In the genomic region with DNA sequence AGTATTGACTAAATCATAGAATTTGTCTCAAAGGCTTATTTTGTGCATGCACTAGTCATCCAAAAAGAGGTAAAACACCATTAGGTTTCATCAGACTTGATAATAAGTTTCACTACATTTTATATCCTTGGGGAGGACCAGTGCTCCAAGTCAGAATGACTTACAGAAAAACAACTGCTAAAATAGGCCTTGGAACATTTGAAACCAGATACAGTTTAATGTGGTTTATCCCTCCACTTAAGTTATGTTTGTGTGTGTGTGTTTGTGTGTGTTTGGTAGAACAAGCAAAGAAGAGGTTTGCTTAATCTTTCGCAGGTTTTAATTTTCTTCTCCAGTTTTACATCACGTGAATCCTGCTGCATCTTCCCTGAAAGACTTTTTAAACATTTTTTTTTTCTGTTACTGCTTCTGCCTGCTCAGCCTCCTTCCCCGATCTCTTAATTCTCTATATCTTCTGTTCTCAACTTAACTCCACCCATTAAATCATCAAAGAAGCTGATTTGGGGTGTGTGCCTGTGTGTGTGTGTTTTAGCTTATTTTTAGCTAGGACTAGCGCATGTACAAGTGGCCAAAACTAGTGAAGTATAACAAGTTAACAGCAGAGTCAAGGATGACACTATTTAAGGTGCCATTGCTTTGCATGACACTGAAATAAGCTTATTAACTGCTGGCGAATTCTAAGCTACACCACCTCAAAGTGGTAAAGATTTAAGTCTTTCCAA, we compare ENCODE assay signal across 2 cellular contexts.
TF ChIP-seq lines count a peak whose summit lies in the region.

No MANE protein-coding gene starts in this region.

TF ChIP-seq in SK-N-SH, 30 proteins besides CTCF, POLR2A, EP300 and RAD21 (continued from another document):
- no peak for TF ChIP-seq MXI1 (IDR thresholded peaks at IDR 0.05; ENCODE audit: low read depth, low read length)
TF ChIP-seq in SK-N-SH: peak in this region for 0.

TF ChIP-seq in SK-N-SH treated with all-trans-retinoic acid at 6 μM for 48 hours, 23 proteins besides CTCF, POLR2A, EP300 and RAD21 (continued from another document):
- TF ChIP-seq, protein P1, sequence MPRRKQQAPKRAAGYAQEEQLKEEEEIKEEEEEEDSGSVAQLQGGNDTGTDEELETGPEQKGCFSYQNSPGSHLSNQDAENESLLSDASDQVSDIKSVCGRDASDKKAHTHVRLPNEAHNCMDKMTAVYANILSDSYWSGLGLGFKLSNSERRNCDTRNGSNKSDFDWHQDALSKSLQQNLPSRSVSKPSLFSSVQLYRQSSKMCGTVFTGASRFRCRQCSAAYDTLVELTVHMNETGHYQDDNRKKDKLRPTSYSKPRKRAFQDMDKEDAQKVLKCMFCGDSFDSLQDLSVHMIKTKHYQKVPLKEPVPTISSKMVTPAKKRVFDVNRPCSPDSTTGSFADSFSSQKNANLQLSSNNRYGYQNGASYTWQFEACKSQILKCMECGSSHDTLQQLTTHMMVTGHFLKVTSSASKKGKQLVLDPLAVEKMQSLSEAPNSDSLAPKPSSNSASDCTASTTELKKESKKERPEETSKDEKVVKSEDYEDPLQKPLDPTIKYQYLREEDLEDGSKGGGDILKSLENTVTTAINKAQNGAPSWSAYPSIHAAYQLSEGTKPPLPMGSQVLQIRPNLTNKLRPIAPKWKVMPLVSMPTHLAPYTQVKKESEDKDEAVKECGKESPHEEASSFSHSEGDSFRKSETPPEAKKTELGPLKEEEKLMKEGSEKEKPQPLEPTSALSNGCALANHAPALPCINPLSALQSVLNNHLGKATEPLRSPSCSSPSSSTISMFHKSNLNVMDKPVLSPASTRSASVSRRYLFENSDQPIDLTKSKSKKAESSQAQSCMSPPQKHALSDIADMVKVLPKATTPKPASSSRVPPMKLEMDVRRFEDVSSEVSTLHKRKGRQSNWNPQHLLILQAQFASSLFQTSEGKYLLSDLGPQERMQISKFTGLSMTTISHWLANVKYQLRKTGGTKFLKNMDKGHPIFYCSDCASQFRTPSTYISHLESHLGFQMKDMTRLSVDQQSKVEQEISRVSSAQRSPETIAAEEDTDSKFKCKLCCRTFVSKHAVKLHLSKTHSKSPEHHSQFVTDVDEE (CRISPR knock-in tag; IDR thresholded peaks at IDR 0.05): no peak
- TF ChIP-seq, protein P2, sequence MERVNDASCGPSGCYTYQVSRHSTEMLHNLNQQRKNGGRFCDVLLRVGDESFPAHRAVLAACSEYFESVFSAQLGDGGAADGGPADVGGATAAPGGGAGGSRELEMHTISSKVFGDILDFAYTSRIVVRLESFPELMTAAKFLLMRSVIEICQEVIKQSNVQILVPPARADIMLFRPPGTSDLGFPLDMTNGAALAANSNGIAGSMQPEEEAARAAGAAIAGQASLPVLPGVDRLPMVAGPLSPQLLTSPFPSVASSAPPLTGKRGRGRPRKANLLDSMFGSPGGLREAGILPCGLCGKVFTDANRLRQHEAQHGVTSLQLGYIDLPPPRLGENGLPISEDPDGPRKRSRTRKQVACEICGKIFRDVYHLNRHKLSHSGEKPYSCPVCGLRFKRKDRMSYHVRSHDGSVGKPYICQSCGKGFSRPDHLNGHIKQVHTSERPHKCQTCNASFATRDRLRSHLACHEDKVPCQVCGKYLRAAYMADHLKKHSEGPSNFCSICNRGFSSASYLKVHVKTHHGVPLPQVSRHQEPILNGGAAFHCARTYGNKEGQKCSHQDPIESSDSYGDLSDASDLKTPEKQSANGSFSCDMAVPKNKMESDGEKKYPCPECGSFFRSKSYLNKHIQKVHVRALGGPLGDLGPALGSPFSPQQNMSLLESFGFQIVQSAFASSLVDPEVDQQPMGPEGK (CRISPR knock-in tag; IDR thresholded peaks at IDR 0.05; ENCODE audit: borderline replicate concordance): no peak
- no peak for TF ChIP-seq ZFP3 (CRISPR knock-in tag; IDR thresholded peaks at IDR 0.05)
- TF ChIP-seq, protein P3, sequence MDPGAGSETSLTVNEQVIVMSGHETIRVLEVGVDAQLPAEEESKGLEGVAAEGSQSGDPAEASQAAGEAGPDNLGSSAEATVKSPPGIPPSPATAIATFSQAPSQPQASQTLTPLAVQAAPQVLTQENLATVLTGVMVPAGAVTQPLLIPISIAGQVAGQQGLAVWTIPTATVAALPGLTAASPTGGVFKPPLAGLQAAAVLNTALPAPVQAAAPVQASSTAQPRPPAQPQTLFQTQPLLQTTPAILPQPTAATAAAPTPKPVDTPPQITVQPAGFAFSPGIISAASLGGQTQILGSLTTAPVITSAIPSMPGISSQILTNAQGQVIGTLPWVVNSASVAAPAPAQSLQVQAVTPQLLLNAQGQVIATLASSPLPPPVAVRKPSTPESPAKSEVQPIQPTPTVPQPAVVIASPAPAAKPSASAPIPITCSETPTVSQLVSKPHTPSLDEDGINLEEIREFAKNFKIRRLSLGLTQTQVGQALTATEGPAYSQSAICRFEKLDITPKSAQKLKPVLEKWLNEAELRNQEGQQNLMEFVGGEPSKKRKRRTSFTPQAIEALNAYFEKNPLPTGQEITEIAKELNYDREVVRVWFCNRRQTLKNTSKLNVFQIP (CRISPR knock-in tag; IDR thresholded peaks at IDR 0.05; ENCODE audit: borderline replicate concordance, low read depth): no peak
